Comparison of ENCODE assay signal across 14 cellular contexts in the genomic region with DNA sequence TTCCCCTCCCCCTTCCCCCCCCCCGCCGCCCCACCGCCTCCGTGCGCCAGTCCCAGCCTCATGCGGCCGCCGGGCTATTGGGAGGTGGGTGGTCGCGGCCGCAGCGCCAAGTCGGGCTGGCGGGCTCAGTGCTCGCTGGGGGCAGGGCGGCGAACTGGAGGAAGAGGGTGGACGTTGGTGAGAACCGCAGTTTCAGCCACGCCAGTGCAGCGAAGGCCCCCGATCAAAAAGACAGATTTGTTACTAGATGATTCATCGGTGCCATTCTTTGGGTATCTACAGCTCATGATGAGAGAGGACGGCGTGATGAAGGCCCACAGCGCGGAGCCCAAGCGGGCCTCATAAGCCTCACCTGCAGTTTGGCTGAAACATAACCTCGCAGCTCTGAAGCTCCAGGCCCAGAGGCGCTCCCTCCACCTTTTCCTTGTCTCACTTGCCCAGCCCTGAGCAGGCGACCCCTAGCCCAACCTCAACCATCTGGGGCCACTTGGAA. TPM values are rescaled to one million over a fixed set of nuclear protein-coding genes. Genes with fewer than 3 reads are reported as not detected.
DNase-seq lines count a peak whose midpoint lies in the region; ATAC-seq and TF ChIP-seq lines count a peak whose summit lies in the region.
"Had no signal": no experiment of that assay in that cellular context is flagged by ENCODE, and none has a peak within 500 bp of the region (broad histone marks: within the 10 kb centered on the region; RNA-seq: fewer than 3 reads in every experiment).

No MANE protein-coding gene starts in this region.

- H3K4me3 ChIP-seq in lower lobe of right lung (no peak overlapping the region), heart left ventricle (no peak overlapping the region)
- H3K4me3 ChIP-seq: cardiac muscle cell had no signal

- intact Hi-C loops in lower lobe of right lung (cut with DNase I) (no loop called here), heart left ventricle (cut with DNase I) (no loop called here)

- no peak for TF ChIP-seq POLR2A in heart left ventricle (IDR thresholded peaks at IDR 0.05)

- H3K36me3 ChIP-seq in lower lobe of right lung (peaks cover 31% of the 10 kb centered on the region), heart left ventricle (peaks cover 0 to 32% (median 18%) of the 10 kb centered on the region in 9 donors)

- DNase-seq in stimulated activated CD4-positive, alpha-beta T cell treated with anti-CD3 and anti-CD28 coated beads, Interleukin-15, amount 100 ng/mL, for 24 hours = peak; percentile 58
- DNase-seq in stimulated activated CD4-positive, alpha-beta T cell treated with anti-CD3 and anti-CD28 coated beads, Interleukin-1b, Interleukin-23, amount 100 ng/mL, for 48 hours = no peak
- DNase-seq in activated naive CD8-positive, alpha-beta T cell treated with anti-CD3 and anti-CD28 coated beads, Interleukin-2, amount 10 ng/mL, durations not matched to agents 7 days and 5 days = no peak
- no peak for DNase-seq in lower lobe of right lung
- no peak for DNase-seq in LoVo (ENCODE audit: low spot score)
- DNase-seq in heart left ventricle = no peak
- no peak for DNase-seq in T1000 (lab: John Stamatoyannopoulos, UW)
- DNase-seq: RPMI8226, small intestine, stomach had no signal

- H3K4me1 ChIP-seq in lower lobe of right lung (no peaks in the 10 kb centered on the region), heart left ventricle (no peaks in the 10 kb centered on the region)

- no peak overlapping the region for H3K27ac Mint-ChIP-seq in activated naive CD8-positive, alpha-beta T cell treated with anti-CD3 and anti-CD28 coated beads, Interleukin-2, amount 10 ng/mL, durations not matched to agents 7 days and 5 days
- H3K27ac Mint-ChIP-seq: IgD-negative memory B cell had no signal

- no peak for TF ChIP-seq CTCF in lower lobe of right lung (IDR thresholded peaks at IDR 0.05)
- TF ChIP-seq CTCF in heart left ventricle (IDR thresholded peaks at IDR 0.05) = no peak

- no peak overlapping the region for H3K4me3 Mint-ChIP-seq in activated naive CD8-positive, alpha-beta T cell treated with anti-CD3 and anti-CD28 coated beads, Interleukin-2, amount 10 ng/mL, durations not matched to agents 7 days and 5 days
- H3K4me3 Mint-ChIP-seq: IgD-negative memory B cell had no signal

- H3K36me3 Mint-ChIP-seq in activated naive CD8-positive, alpha-beta T cell treated with anti-CD3 and anti-CD28 coated beads, Interleukin-2, amount 10 ng/mL, durations not matched to agents 7 days and 5 days = peaks cover 23% of the 10 kb centered on the region

- peaks cover 24% of the 10 kb centered on the region for H3K4me1 Mint-ChIP-seq in activated naive CD8-positive, alpha-beta T cell treated with anti-CD3 and anti-CD28 coated beads, Interleukin-2, amount 10 ng/mL, durations not matched to agents 7 days and 5 days

- H3K27ac ChIP-seq in lower lobe of right lung (no peak overlapping the region), heart left ventricle (no peak overlapping the region)
- H3K27ac ChIP-seq: gastroesophageal sphincter, stomach had no signal

- no peaks in the 10 kb centered on the region for H3K27me3 ChIP-seq in lower lobe of right lung (ENCODE audit: low read depth)
- H3K27me3 ChIP-seq in heart left ventricle = no peaks in the 10 kb centered on the region
- H3K27me3 ChIP-seq: cardiac muscle cell had no signal

- H3K9me3 ChIP-seq in lower lobe of right lung (no peaks in the 10 kb centered on the region), heart left ventricle (no peaks in the 10 kb centered on the region)
- H3K9me3 ChIP-seq: gastroesophageal sphincter, stomach had no signal

- H3K27me3 Mint-ChIP-seq in activated naive CD8-positive, alpha-beta T cell treated with anti-CD3 and anti-CD28 coated beads, Interleukin-2, amount 10 ng/mL, durations not matched to agents 7 days and 5 days = peaks cover 3% of the 10 kb centered on the region
- H3K27me3 Mint-ChIP-seq: IgD-negative memory B cell had no signal

- WGBS in heart left ventricle, 4 donors = 27 to 57% (median 52%) methylated on average over 18 to 31 of the region's 31 CpGs

- ATAC-seq in activated naive CD8-positive, alpha-beta T cell treated with anti-CD3 and anti-CD28 coated beads, Interleukin-2, amount 10 ng/mL, durations not matched to agents 7 days and 5 days (ENCODE audit: low read depth) = peak; percentile 30
- ATAC-seq in lower lobe of right lung (peak; percentile 37 to 53), HG03196 (IDR thresholded peaks at IDR 0.05; ENCODE audit: unreplicated experiment) (no peak), heart left ventricle (no peak)
- ATAC-seq: gastroesophageal sphincter had no signal

- POLR2A ChIA-PET in activated naive CD8-positive, alpha-beta T cell treated with anti-CD3 and anti-CD28 coated beads, Interleukin-2, amount 10 ng/mL, durations not matched to agents 7 days and 5 days (lab: Charles Lee) = interaction anchor here (0.6 to 0.8 kb wide), 2 partner anchors 55 to 75 kb away, joined by 3 read pairs; no protein-coding TSS in a partner anchor

- H3K9me3 Mint-ChIP-seq in activated naive CD8-positive, alpha-beta T cell treated with anti-CD3 and anti-CD28 coated beads, Interleukin-2, amount 10 ng/mL, durations not matched to agents 7 days and 5 days = no peaks in the 10 kb centered on the region
- H3K9me3 Mint-ChIP-seq: IgD-negative memory B cell had no signal

RNA-seq across cellular contexts. Expression of gene SLC2A3, which starts 20.0 kb away (rescaled TPM):
- total RNA-seq in activated naive CD8-positive, alpha-beta T cell treated with anti-CD3 and anti-CD28 coated beads, Interleukin-2, amount 10 ng/mL, durations not matched to agents 7 days and 5 days = 100 to 1,000 TPM; 219 to 224 TPM
- total RNA-seq in lower lobe of right lung = 133 TPM
- total RNA-seq in heart left ventricle = 10 to 100 TPM in 4 of 9 donors, 1 to 10 TPM in 5; 6.3 to 76.9 (median 9.4) TPM
- polyA plus RNA-seq in heart left ventricle = 1 to 10 TPM; 4.6 to 4.8 TPM

RNA-seq across cellular contexts. Expression of gene SLC2A14, which starts 43.2 kb away (rescaled TPM):
- total RNA-seq in activated naive CD8-positive, alpha-beta T cell treated with anti-CD3 and anti-CD28 coated beads, Interleukin-2, amount 10 ng/mL, durations not matched to agents 7 days and 5 days = under 1 TPM in 1 of 2 experiments, not detected in 1; 0.11 TPM
- total RNA-seq in lower lobe of right lung = not detected
- 1 to 10 TPM in 1 of 9 donors, under 1 TPM in 2, not detected in 6; 0.35 to 1.0 (median 0.56) TPM for total RNA-seq in heart left ventricle
- not detected for polyA plus RNA-seq in heart left ventricle
- total RNA-seq: cardiac muscle cell, stomach had no signal
- polyA plus RNA-seq: IgD-negative memory B cell had no signal

Comparison
In these comparisons a context has a peak if more than half of its experiments do, and no peak if none do; other contexts are left out.
1. ATAC-seq: peak in activated naive CD8-positive, alpha-beta T cell treated with anti-CD3 and anti-CD28 coated beads, Interleukin-2, amount 10 ng/mL, durations not matched to agents 7 days and 5 days (single experiment) and lower lobe of right lung (2 of 2); none in HG03196 (single experiment) and heart left ventricle (0 of 4).